Comparison of ENCODE assay signal across 8 cellular contexts in the genomic region with DNA sequence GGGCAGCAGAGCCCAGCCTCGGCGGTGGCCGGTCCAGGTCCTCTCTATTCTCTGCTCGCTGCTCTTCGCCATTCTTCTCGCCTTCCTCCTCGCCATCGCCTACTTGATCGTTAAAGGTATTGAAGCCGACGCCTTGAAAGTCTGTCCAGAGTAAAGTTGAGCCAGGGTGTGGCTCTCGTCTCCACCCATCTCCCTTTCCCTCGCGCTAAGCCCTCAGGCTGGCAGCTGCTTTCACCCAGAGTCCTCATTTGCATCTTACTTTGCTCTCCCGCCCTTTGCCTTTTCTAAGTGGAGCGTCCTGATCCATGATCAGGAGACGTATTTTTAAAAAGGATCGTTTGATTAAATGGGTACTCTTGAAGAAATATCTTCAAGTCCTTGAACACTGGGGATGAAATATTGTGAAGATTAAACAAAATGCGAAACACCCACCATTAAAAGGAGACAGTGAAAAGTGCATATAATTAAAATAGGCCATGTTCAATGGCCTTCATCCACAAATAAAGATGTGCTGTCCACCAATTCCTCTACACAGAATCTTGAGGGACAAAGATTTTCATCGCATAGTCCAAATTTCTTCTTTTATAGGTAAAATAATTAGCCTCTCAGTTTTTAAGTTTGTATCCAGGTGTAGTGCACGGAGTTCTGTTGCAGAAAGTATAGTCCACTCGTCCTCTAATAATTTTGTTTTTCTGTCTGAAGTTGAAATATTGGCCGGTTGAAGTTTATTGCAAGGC. TPM values are rescaled to one million over a fixed set of nuclear protein-coding genes. Genes with fewer than 3 reads are reported as not detected.
DNase-seq lines count a peak whose midpoint lies in the region; ATAC-seq and TF ChIP-seq lines count a peak whose summit lies in the region.

No MANE protein-coding gene starts in this region.

- H3K27ac ChIP-seq in iPS-18a (ENCODE audit: low read length), result peak overlapping the region; percentile 96
- peak overlapping the region; percentile 97 to 100 (median 99) for H3K27ac ChIP-seq in spleen

- H3K4me1 ChIP-seq in iPS-18a (ENCODE audit: control insufficient read depth, low read depth, low read length) (peaks cover 9% of the 10 kb centered on the region), spleen (peaks cover 32 to 80% (median 64%) of the 10 kb centered on the region in 6 donors)

- peak overlapping the region; percentile 99 for H3K9ac ChIP-seq in iPS-18a (ENCODE audit: low read length)

- H3K27me3 ChIP-seq in iPS-18a (ENCODE audit: control insufficient read depth, insufficient read depth, low read length) (no peaks in the 10 kb centered on the region), spleen (replicated peaks in 1 of 7) (no peaks in the 10 kb centered on the region)

- peak; percentile 31 for ATAC-seq in GM21381 (IDR thresholded peaks at IDR 0.05; ENCODE audit: unreplicated experiment)
- peak; percentile 17 for ATAC-seq in HG03571 (IDR thresholded peaks at IDR 0.05; ENCODE audit: unreplicated experiment)

- DNase-seq in ELF-1 (ENCODE audit: low read depth, low spot score) (peak; percentile 92), NCI-H748 treated with DMSO at 0.1 percent for 48 hours (lab: John Stamatoyannopoulos, UW) (peak; percentile 73), amniotic epithelial cell (ENCODE audit: low read depth) (peak; percentile 16), spleen (no peak), cortex of kidney (lab: John Stamatoyannopoulos, UW) (no peak)

- H3K36me3 ChIP-seq in iPS-18a (ENCODE audit: control insufficient read depth, low read depth, low read length) (peaks cover 39% of the 10 kb centered on the region), spleen (peaks cover 0 to 42% (median 5%) of the 10 kb centered on the region in 6 donors)

- intact Hi-C loops in spleen (cut with DNase I; ENCODE audit: low total_unique reads), result no loop called here

- WGBS in spleen, 5 donors, result 5 to 8% (median 6%) methylated on average over 23 of the region's 23 CpGs

- no peaks in the 10 kb centered on the region for H3K9me3 ChIP-seq in iPS-18a (ENCODE audit: control insufficient read depth, low read depth, low read length)
- no peaks in the 10 kb centered on the region for H3K9me3 ChIP-seq in spleen

- H3K4me3 ChIP-seq in iPS-18a (ENCODE audit: low read length) (peak overlapping the region; percentile 100), spleen (peak overlapping the region; percentile 78 to 98 (median 93))

- TF ChIP-seq POLR2A in spleen (IDR thresholded peaks at IDR 0.05), result no peak

- no peak for TF ChIP-seq CTCF in spleen (IDR thresholded peaks at IDR 0.05 in 8 of 11, conservative IDR thresholded peaks at IDR 0.05 in 3 of 11)

RNA-seq across cellular contexts. Expression of a gene that starts 0.7 kb away (rescaled TPM):
- 10 to 100 TPM; 13.9 to 21.5 (median 20.5) TPM for total RNA-seq in spleen
- polyA plus RNA-seq in spleen, result 10 to 100 TPM; 12.1 to 15.6 (median 13.0) TPM

RNA-seq across cellular contexts. Expression of a gene that starts 1.8 kb away (rescaled TPM):
- total RNA-seq in spleen, result 100 to 1,000 TPM in 3 of 7 donors, 10 to 100 TPM in 4; 80.7 to 116 (median 93.8) TPM
- polyA plus RNA-seq in spleen, result 10 to 100 TPM; 13.5 to 19.0 (median 17.0) TPM

Comparison
In these comparisons a context has a peak if more than half of its experiments do, and no peak if none do; other contexts are left out.
1. DNase-seq: peak in ELF-1 (single experiment), NCI-H748 treated with DMSO at 0.1 percent for 48 hours (single experiment) and amniotic epithelial cell (single experiment); none in spleen (single experiment) and cortex of kidney (single experiment).